Comparison of ENCODE assay signal across 8 cellular contexts in genomic region chr2:171159326-171160118, GRCh38.
DNase-seq lines count a peak whose midpoint lies in the region; ATAC-seq and TF ChIP-seq lines count a peak whose summit lies in the region.

No MANE protein-coding gene starts in this region.

- ATAC-seq in HG03097 (IDR thresholded peaks at IDR 0.05; ENCODE audit: low FRiP score, unreplicated experiment) = peak; percentile 7

- H3K9me3 ChIP-seq in mucosa of stomach (ENCODE audit: control insufficient read depth, low read length) = no peaks in the 10 kb centered on the region

- peak overlapping the region; percentile 38 for H3K4me3 ChIP-seq in mucosa of stomach (ENCODE audit: low read length)

- peak overlapping the region; percentile 84 for H3K9ac ChIP-seq in mucosa of stomach (ENCODE audit: low read length)

- no peaks in the 10 kb centered on the region for H3K36me3 ChIP-seq in mucosa of stomach (ENCODE audit: control insufficient read depth, insufficient read depth, low read length)

- peak; percentile 68 to 77 for DNase-seq in NCI-H524 (lab: John Stamatoyannopoulos, UW)
- no peak for DNase-seq in NCI-H524 treated with DMSO at 0.1 percent for 48 hours (lab: John Stamatoyannopoulos, UW)
- peak; percentile 42 to 55 for DNase-seq in NOMO-1 (lab: John Stamatoyannopoulos, UW; ENCODE audit: unreplicated experiment in 2 of 2)
- DNase-seq in activated T-cell treated with anti-CD3 and anti-CD28 coated beads, Interleukin-2, amount 50 U/mL, for 1 hour = peak; percentile 66
- DNase-seq in erythroblast (lab: John Stamatoyannopoulos, UW) = peak; percentile 76 to 84
- peak; percentile 13 for DNase-seq in stimulated activated CD8-positive, alpha-beta memory T cell treated with anti-CD3 and anti-CD28 coated beads, Interleukin-4, amount 100 ng/mL, for 24 hours (ENCODE audit: low read depth)

- H3K27me3 ChIP-seq in mucosa of stomach (ENCODE audit: control insufficient read depth, insufficient read depth, low read length) = no peaks in the 10 kb centered on the region

- peaks cover 1% of the 10 kb centered on the region for H3K4me1 ChIP-seq in mucosa of stomach (ENCODE audit: control insufficient read depth, insufficient read depth, low read length)

- no peak for TF ChIP-seq POLR2A in erythroblast (IDR thresholded peaks at IDR 0.05; ENCODE audit: low read length)
